20 cellular contexts compared by ENCODE assay signal in genomic region chr3:104561324-104561723, GRCh38.
DNase-seq lines count a peak whose midpoint lies in the region; ATAC-seq and TF ChIP-seq lines count a peak whose summit lies in the region.
"Had no signal": no experiment of that assay in that cellular context is flagged by ENCODE, and none has a peak within 500 bp of the region (broad histone marks: within the 10 kb centered on the region; RNA-seq: fewer than 3 reads in every experiment).

No MANE protein-coding gene starts in this region.

- H3K79me2 ChIP-seq in ACC112 (ENCODE audit: control insufficient read depth, insufficient read depth, low read length, unreplicated experiment), result no peaks in the 10 kb centered on the region

- H3K4me1 ChIP-seq in ACC112 (ENCODE audit: control insufficient read depth, insufficient read depth, low read length, unreplicated experiment) (peaks cover 6% of the 10 kb centered on the region), upper lobe of left lung (no peaks in the 10 kb centered on the region), lower lobe of right lung (no peaks in the 10 kb centered on the region)

- intact Hi-C loops in lower lobe of right lung (cut with DNase I), result no loop called here

- H3K9me3 ChIP-seq in upper lobe of left lung, result no peaks in the 10 kb centered on the region
- H3K9me3 ChIP-seq in lower lobe of right lung, result no peaks in the 10 kb centered on the region

- H3K4me3 ChIP-seq in ACC112 (ENCODE audit: low read depth, low read length) (0 out of 2 replicates have a peak overlapping the region, but pooled peaks have one; percentile 14), upper lobe of left lung (no peak overlapping the region), lower lobe of right lung (no peak overlapping the region)

- H3K36me3 ChIP-seq in ACC112 (ENCODE audit: insufficient read depth, low read length) (no peaks in the 10 kb centered on the region), upper lobe of left lung (no peaks in the 10 kb centered on the region), lower lobe of right lung (no peaks in the 10 kb centered on the region)

- ATAC-seq in GM18861 (IDR thresholded peaks at IDR 0.05; ENCODE audit: unreplicated experiment) (peak; percentile 45), GM21528 (IDR thresholded peaks at IDR 0.05; ENCODE audit: low FRiP score, unreplicated experiment) (peak; percentile 61), HG02884 (IDR thresholded peaks at IDR 0.05; ENCODE audit: unreplicated experiment) (peak; percentile 63), upper lobe of left lung (ENCODE audit: low FRiP score in 2 of 2) (no peak), lower lobe of right lung (no peak)
- ATAC-seq: HCT116, T-helper 17 cell had no signal

- no peak for TF ChIP-seq EP300 in upper lobe of left lung (IDR thresholded peaks at IDR 0.05)

- WGBS in upper lobe of left lung, 2 donors, result 82 to 89% methylated on average over 1 of the region's 1 CpG

- TF ChIP-seq CTCF in upper lobe of left lung (IDR thresholded peaks at IDR 0.05) (no peak), lower lobe of right lung (IDR thresholded peaks at IDR 0.05) (no peak)

- H3K27ac ChIP-seq in ACC112 (ENCODE audit: low read depth, low read length) (no peak overlapping the region), upper lobe of left lung (no peak overlapping the region), lower lobe of right lung (no peak overlapping the region)
- H3K27ac ChIP-seq: 22Rv1 had no signal

- H3K27me3 ChIP-seq in ACC112 (ENCODE audit: insufficient read depth, low read length), result no peaks in the 10 kb centered on the region
- H3K27me3 ChIP-seq in upper lobe of left lung, result no peaks in the 10 kb centered on the region
- H3K27me3 ChIP-seq in lower lobe of right lung (ENCODE audit: low read depth), result no peaks in the 10 kb centered on the region

- TF ChIP-seq POLR2A in upper lobe of left lung (IDR thresholded peaks at IDR 0.05), result no peak

- DNase-seq in upper lobe of left lung (no peak), ecto neural progenitor cell (ENCODE audit: low spot score) (no peak), lower lobe of right lung (no peak), SKM-1 treated with dmso at 0.1 percent for 144 hours (lab: John Stamatoyannopoulos, UW; ENCODE audit: unreplicated experiment) (no peak)
- DNase-seq: DMS79, GOT3, Kasumi-1, MM.1S, NCI-H1092, NCI-H1436 treated with DMSO at 0.1 percent for 48 hours, NCI-H2029, NCI-H2171, NCI-H526, T-helper 17 cell had no signal

- peak overlapping the region; percentile 53 for H2AFZ ChIP-seq in ACC112 (ENCODE audit: low read length, unreplicated experiment)

Comparison
In these comparisons a context has a peak if more than half of its experiments do, and no peak if none do; other contexts are left out.
1. ATAC-seq: peak in GM18861 (single experiment), GM21528 (single experiment) and HG02884 (single experiment); none in upper lobe of left lung (0 of 2) and lower lobe of right lung (0 of 2).